Comparison of ENCODE assay signal across 14 cellular contexts in the genomic region with DNA sequence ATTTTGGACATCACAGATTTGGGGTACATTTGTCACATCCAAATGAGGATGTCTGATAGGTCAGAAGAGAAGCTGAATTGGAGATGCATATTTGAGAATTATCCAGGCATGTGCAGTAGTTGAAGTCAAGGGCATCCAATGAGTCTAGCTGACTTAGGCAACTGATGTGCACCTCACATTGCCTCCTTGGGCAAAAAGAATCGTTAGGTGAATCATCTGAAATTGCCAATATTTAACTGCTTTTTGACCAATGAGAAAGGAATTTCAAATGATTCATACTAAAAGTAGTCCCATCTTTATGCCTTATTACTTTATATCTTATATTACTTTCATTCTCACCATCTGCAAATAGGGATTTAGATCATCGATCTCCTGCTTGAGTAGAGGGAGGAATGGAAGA.
DNase-seq lines count a peak whose midpoint lies in the region; ATAC-seq, FAIRE-seq and TF ChIP-seq lines count a peak whose summit lies in the region.
"Had no signal": no experiment of that assay in that cellular context is flagged by ENCODE, and none has a peak within 500 bp of the region (broad histone marks: within the 10 kb centered on the region; RNA-seq: fewer than 3 reads in every experiment).

No MANE protein-coding gene starts in this region.

- H3K27ac Mint-ChIP-seq in activated CD4-positive, alpha-beta T cell treated with anti-CD3 and anti-CD28 coated beads, Interleukin-2, amount 10 ng/mL, durations not matched to agents 7 days and 5 days = no peak overlapping the region
- H3K27ac Mint-ChIP-seq: IgD-negative memory B cell had no signal

- no peaks in the 10 kb centered on the region for H3K9me3 Mint-ChIP-seq in activated CD4-positive, alpha-beta T cell treated with anti-CD3 and anti-CD28 coated beads, Interleukin-2, amount 10 ng/mL, durations not matched to agents 7 days and 5 days
- H3K9me3 Mint-ChIP-seq: IgD-negative memory B cell had no signal

- peaks cover 3% of the 10 kb centered on the region for H3K27me3 Mint-ChIP-seq in activated CD4-positive, alpha-beta T cell treated with anti-CD3 and anti-CD28 coated beads, Interleukin-2, amount 10 ng/mL, durations not matched to agents 7 days and 5 days
- H3K27me3 Mint-ChIP-seq: CD4-positive, alpha-beta memory T cell had no signal

- no peak for TF ChIP-seq CTCF in bronchial epithelial cell (IDR thresholded peaks at IDR 0.05; ENCODE audit: insufficient read depth, low read length, severe bottlenecking)

- peaks cover 21% of the 10 kb centered on the region for H3K4me1 Mint-ChIP-seq in activated CD4-positive, alpha-beta T cell treated with anti-CD3 and anti-CD28 coated beads, Interleukin-2, amount 10 ng/mL, durations not matched to agents 7 days and 5 days

- no peaks in the 10 kb centered on the region for H3K36me3 Mint-ChIP-seq in activated CD4-positive, alpha-beta T cell treated with anti-CD3 and anti-CD28 coated beads, Interleukin-2, amount 10 ng/mL, durations not matched to agents 7 days and 5 days (ENCODE audit: low read depth)
- H3K36me3 Mint-ChIP-seq: CD4-positive, alpha-beta memory T cell; IgD-negative memory B cell had no signal

- H3K36me3 ChIP-seq in bronchial epithelial cell (ENCODE audit: control insufficient read depth, insufficient read depth, low read length) = no peaks in the 10 kb centered on the region
- H3K36me3 ChIP-seq: BE2C had no signal

- H3K4me3 ChIP-seq in bronchial epithelial cell (ENCODE audit: low read depth, low read length) = no peak overlapping the region
- H3K4me3 ChIP-seq: SK-N-MC had no signal

- CTCF ChIA-PET in activated CD4-positive, alpha-beta T cell treated with anti-CD3 and anti-CD28 coated beads, Interleukin-2, amount 10 ng/mL, durations not matched to agents 7 days and 5 days (lab: Charles Lee) = interaction anchor here (1.1 kb wide), 1 partner anchor 12 kb away, joined by 3 read pairs; no protein-coding TSS in a partner anchor

- ATAC-seq in GM18517 (IDR thresholded peaks at IDR 0.05; ENCODE audit: unreplicated experiment) = no peak
- ATAC-seq: HCT116 had no signal

- POLR2A ChIA-PET in activated CD4-positive, alpha-beta T cell treated with anti-CD3 and anti-CD28 coated beads, Interleukin-2, amount 10 ng/mL, durations not matched to agents 7 days and 5 days (lab: Charles Lee) = no interaction called here

- no peaks in the 10 kb centered on the region for H3K27me3 ChIP-seq in bronchial epithelial cell (ENCODE audit: control insufficient read depth, insufficient read depth, low read length)
- H3K27me3 ChIP-seq: BE2C had no signal

- no peak overlapping the region for H3K4me3 Mint-ChIP-seq in activated CD4-positive, alpha-beta T cell treated with anti-CD3 and anti-CD28 coated beads, Interleukin-2, amount 10 ng/mL, durations not matched to agents 7 days and 5 days
- H3K4me3 Mint-ChIP-seq: CD4-positive, alpha-beta memory T cell; IgD-negative memory B cell had no signal

- FAIRE-seq in HTR-8/SVneo (lab: Jason Lieb, UNC) = peak; percentile 4
- FAIRE-seq in bronchial epithelial cell (lab: Jason Lieb, UNC) = no peak
- FAIRE-seq: D721Med had no signal

- DNase-seq in EL (peak; percentile 58), HTR-8/SVneo (ENCODE audit: insufficient read length, low spot score) (no peak), bronchial epithelial cell (ENCODE audit: low read depth) (peak; percentile 58), kidney tubule cell (ENCODE audit: low spot score) (peak; percentile 95), NCI-H524 (lab: John Stamatoyannopoulos, UW) (no peak)
- DNase-seq in activated CD4-positive, alpha-beta T cell treated with anti-CD3 and anti-CD28 coated beads, Interleukin-2, amount 10 ng/mL, durations not matched to agents 7 days and 5 days = no peak
- DNase-seq: BE2C; CD4-positive, alpha-beta memory T cell; NCI-H1436 treated with DMSO at 0.1 percent for 48 hours had no signal

Comparison
In these comparisons a context has a peak if more than half of its experiments do, and no peak if none do; other contexts are left out.
1. DNase-seq: peak in EL (single experiment), bronchial epithelial cell (single experiment) and kidney tubule cell (single experiment); none in HTR-8/SVneo (single experiment), NCI-H524 (0 of 2) and activated CD4-positive, alpha-beta T cell treated with anti-CD3 and anti-CD28 coated beads, Interleukin-2, amount 10 ng/mL, durations not matched to agents 7 days and 5 days (single experiment).